ENCODE assay signal across 24 cellular contexts in the genomic region with DNA sequence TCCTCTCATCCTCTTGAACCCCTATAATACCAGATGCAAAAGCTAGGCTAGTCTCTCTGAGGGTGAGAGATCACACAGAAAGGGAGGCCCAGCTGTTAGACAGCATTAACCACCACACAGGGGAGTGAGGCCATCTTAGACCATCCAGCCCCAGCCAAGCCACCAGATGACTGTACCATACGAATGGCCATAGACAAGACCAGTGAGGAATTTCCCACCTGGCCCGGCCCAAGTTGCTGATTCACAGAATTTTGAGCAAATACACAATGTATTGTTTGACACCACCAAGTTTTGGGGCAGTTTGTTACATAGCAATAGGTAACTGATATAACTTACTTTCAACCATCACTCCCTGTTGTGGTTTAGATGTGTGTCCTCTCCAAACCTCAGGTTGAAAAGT.
"Had no signal": no experiment of that assay in that cellular context is flagged by ENCODE, and none has a peak within 500 bp of the region (broad histone marks: within the 10 kb centered on the region; RNA-seq: fewer than 3 reads in every experiment).

No MANE protein-coding gene starts in this region.

- DNase-seq: colonic mucosa; cortex of kidney; dermis blood vessel endothelial cell; dorsolateral prefrontal cortex; effector CD4-positive, alpha-beta T cell; effector CD8-positive, alpha-beta T cell; effector memory CD4-positive, alpha-beta T cell; effector memory CD8-positive, alpha-beta T cell; endodermal cell; erythroblast; esophagus squamous epithelium; foreskin fibroblast; foreskin keratinocyte; foreskin melanocyte; gastrocnemius medialis; glutamatergic neuron; head of caudate nucleus; heart left ventricle; heart right ventricle had no signal

- H3K27me3 ChIP-seq: colonic mucosa, dorsolateral prefrontal cortex, esophagus muscularis mucosa, esophagus squamous epithelium, foreskin keratinocyte, gastrocnemius medialis, gastroesophageal sphincter, heart left ventricle, heart right ventricle had no signal

- H3K36me3 ChIP-seq: colonic mucosa, esophagus muscularis mucosa, esophagus squamous epithelium, gastrocnemius medialis, gastroesophageal sphincter, heart left ventricle, heart right ventricle had no signal

- H3K27ac ChIP-seq: colonic mucosa, coronary artery, dorsolateral prefrontal cortex, epithelial cell of prostate, esophagus muscularis mucosa, esophagus squamous epithelium, foreskin keratinocyte, gastrocnemius medialis, gastroesophageal sphincter, heart left ventricle, heart right ventricle had no signal

- H3K4me1 ChIP-seq: colonic mucosa, esophagus muscularis mucosa, esophagus squamous epithelium, foreskin keratinocyte, gastrocnemius medialis, gastroesophageal sphincter, heart left ventricle, heart right ventricle had no signal

- H3K4me3 ChIP-seq: colonic mucosa, coronary artery, dorsolateral prefrontal cortex, esophagus muscularis mucosa, esophagus squamous epithelium, gastrocnemius medialis, gastroesophageal sphincter, heart left ventricle, heart right ventricle had no signal

- ATAC-seq: effector memory CD8-positive, alpha-beta T cell; esophagus mucosa; foreskin keratinocyte; gastrocnemius medialis; gastroesophageal sphincter; heart left ventricle; heart right ventricle had no signal
